1 cellular context compared by ENCODE assay signal in the genomic region with DNA sequence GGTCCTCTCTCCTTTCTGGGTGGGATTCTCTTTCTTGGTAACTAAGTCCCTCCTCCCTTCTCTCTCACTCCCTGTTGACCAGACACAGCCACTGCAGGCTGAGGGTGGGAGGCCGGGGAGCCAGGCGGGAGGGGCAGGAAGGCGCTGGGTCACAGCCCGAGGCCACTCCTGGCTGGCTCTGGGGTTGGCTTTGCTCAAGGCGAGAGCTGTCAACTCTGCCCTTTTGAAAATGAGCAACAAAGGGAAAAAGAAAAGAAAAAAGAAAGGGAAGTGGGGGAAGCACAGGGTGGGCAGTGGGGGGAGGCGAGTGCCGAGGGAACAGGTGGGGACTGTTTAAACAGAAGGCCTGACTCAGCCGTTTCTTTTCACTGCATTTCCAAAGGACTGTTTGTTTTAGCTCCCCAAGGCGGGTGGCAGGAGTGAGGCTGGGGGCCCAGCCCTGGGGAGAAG.
A peak's percentile ranks its signal among the peaks of the same experiment; 100 is the strongest.
TF ChIP-seq lines count a peak whose summit lies in the region.

No MANE protein-coding gene starts in this region.

TF ChIP-seq in K562, 482 proteins besides CTCF, POLR2A, EP300 and RAD21 (continued from another document):
- TF ChIP-seq, protein P1, sequence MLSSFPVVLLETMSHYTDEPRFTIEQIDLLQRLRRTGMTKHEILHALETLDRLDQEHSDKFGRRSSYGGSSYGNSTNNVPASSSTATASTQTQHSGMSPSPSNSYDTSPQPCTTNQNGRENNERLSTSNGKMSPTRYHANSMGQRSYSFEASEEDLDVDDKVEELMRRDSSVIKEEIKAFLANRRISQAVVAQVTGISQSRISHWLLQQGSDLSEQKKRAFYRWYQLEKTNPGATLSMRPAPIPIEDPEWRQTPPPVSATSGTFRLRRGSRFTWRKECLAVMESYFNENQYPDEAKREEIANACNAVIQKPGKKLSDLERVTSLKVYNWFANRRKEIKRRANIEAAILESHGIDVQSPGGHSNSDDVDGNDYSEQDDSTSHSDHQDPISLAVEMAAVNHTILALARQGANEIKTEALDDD (IDR thresholded peaks at IDR 0.05) = no peak
- TF ChIP-seq, protein P2, sequence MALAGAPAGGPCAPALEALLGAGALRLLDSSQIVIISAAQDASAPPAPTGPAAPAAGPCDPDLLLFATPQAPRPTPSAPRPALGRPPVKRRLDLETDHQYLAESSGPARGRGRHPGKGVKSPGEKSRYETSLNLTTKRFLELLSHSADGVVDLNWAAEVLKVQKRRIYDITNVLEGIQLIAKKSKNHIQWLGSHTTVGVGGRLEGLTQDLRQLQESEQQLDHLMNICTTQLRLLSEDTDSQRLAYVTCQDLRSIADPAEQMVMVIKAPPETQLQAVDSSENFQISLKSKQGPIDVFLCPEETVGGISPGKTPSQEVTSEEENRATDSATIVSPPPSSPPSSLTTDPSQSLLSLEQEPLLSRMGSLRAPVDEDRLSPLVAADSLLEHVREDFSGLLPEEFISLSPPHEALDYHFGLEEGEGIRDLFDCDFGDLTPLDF (CRISPR knock-in tag; IDR thresholded peaks at IDR 0.05) = no peak
- TF ChIP-seq NFYB (IDR thresholded peaks at IDR 0.05; ENCODE audit: extremely low read depth, insufficient read length) = no peak
- no peak for TF ChIP-seq ELF4 (CRISPR knock-in tag; IDR thresholded peaks at IDR 0.05)
- TF ChIP-seq, protein P3, sequence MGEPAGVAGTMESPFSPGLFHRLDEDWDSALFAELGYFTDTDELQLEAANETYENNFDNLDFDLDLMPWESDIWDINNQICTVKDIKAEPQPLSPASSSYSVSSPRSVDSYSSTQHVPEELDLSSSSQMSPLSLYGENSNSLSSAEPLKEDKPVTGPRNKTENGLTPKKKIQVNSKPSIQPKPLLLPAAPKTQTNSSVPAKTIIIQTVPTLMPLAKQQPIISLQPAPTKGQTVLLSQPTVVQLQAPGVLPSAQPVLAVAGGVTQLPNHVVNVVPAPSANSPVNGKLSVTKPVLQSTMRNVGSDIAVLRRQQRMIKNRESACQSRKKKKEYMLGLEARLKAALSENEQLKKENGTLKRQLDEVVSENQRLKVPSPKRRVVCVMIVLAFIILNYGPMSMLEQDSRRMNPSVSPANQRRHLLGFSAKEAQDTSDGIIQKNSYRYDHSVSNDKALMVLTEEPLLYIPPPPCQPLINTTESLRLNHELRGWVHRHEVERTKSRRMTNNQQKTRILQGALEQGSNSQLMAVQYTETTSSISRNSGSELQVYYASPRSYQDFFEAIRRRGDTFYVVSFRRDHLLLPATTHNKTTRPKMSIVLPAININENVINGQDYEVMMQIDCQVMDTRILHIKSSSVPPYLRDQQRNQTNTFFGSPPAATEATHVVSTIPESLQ (CRISPR knock-in tag; IDR thresholded peaks at IDR 0.05) = no peak
- no peak for TF ChIP-seq ZNF512 (tag; IDR thresholded peaks at IDR 0.05)
- no peak for TF ChIP-seq OTX1 (CRISPR knock-in tag; IDR thresholded peaks at IDR 0.05)
- peak; percentile 85 for TF ChIP-seq ZNF316 (IDR thresholded peaks at IDR 0.05)
- 0 out of 2 replicates have a peak, but pooled peaks have one; percentile 37 for TF ChIP-seq ZBTB7A (IDR thresholded peaks at IDR 0.05; ENCODE audit: borderline replicate concordance, control insufficient read depth, low read depth, low read length)
- no peak for TF ChIP-seq NR2F6 (CRISPR knock-in tag; IDR thresholded peaks at IDR 0.05)
- TF ChIP-seq ELF1 (tag; IDR thresholded peaks at IDR 0.05) = no peak
- TF ChIP-seq, protein P4, sequence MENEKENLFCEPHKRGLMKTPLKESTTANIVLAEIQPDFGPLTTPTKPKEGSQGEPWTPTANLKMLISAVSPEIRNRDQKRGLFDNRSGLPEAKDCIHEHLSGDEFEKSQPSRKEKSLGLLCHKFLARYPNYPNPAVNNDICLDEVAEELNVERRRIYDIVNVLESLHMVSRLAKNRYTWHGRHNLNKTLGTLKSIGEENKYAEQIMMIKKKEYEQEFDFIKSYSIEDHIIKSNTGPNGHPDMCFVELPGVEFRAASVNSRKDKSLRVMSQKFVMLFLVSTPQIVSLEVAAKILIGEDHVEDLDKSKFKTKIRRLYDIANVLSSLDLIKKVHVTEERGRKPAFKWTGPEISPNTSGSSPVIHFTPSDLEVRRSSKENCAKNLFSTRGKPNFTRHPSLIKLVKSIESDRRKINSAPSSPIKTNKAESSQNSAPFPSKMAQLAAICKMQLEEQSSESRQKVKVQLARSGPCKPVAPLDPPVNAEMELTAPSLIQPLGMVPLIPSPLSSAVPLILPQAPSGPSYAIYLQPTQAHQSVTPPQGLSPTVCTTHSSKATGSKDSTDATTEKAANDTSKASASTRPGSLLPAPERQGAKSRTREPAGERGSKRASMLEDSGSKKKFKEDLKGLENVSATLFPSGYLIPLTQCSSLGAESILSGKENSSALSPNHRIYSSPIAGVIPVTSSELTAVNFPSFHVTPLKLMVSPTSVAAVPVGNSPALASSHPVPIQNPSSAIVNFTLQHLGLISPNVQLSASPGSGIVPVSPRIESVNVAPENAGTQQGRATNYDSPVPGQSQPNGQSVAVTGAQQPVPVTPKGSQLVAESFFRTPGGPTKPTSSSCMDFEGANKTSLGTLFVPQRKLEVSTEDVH (IDR thresholded peaks at IDR 0.05; ENCODE audit: low read depth, partially characterized antibody) = no peak
- TF ChIP-seq GABPB2 (CRISPR knock-in tag; conservative IDR thresholded peaks at IDR 0.05) = no peak
- TF ChIP-seq MAFG (tag; conservative IDR thresholded peaks at IDR 0.05) = peak; percentile 42; the same call in 1 of the 2 replicates
- TF ChIP-seq C11orf30 (IDR thresholded peaks at IDR 0.05; ENCODE audit: low read depth) = peak; percentile 83
- TF ChIP-seq SMARCE1 (IDR thresholded peaks at IDR 0.05) = no peak
- no peak for TF ChIP-seq HNRNPK (IDR thresholded peaks at IDR 0.05; ENCODE audit: low read depth, low read length, poor library complexity, severe bottlenecking)
- no peak for TF ChIP-seq ZBTB34 (CRISPR knock-in tag; IDR thresholded peaks at IDR 0.05)
